Comparison of ENCODE assay signal across 1 cellular context in genomic region chr9:91720313-91720712, GRCh38.
TF ChIP-seq lines count a peak whose summit lies in the region.

No MANE protein-coding gene starts in this region.

TF ChIP-seq in GM12878, 131 proteins besides CTCF, POLR2A, EP300 and RAD21:
- TF ChIP-seq ZNF592 (IDR thresholded peaks at IDR 0.05) (no peak), ZBTB40 (IDR thresholded peaks at IDR 0.05; ENCODE audit: borderline replicate concordance) (no peak), MXI1 (IDR thresholded peaks at IDR 0.05; ENCODE audit: low read depth, low read length) (no peak), NKRF (conservative IDR thresholded peaks at IDR 0.05) (no peak)
- TF ChIP-seq, protein P1, sequence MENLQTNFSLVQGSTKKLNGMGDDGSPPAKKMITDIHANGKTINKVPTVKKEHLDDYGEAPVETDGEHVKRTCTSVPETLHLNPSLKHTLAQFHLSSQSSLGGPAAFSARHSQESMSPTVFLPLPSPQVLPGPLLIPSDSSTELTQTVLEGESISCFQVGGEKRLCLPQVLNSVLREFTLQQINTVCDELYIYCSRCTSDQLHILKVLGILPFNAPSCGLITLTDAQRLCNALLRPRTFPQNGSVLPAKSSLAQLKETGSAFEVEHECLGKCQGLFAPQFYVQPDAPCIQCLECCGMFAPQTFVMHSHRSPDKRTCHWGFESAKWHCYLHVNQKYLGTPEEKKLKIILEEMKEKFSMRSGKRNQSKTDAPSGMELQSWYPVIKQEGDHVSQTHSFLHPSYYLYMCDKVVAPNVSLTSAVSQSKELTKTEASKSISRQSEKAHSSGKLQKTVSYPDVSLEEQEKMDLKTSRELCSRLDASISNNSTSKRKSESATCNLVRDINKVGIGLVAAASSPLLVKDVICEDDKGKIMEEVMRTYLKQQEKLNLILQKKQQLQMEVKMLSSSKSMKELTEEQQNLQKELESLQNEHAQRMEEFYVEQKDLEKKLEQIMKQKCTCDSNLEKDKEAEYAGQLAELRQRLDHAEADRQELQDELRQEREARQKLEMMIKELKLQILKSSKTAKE (IDR thresholded peaks at IDR 0.05; ENCODE audit: low read depth, poor library complexity, severe bottlenecking) = no peak
